In the genomic region with DNA sequence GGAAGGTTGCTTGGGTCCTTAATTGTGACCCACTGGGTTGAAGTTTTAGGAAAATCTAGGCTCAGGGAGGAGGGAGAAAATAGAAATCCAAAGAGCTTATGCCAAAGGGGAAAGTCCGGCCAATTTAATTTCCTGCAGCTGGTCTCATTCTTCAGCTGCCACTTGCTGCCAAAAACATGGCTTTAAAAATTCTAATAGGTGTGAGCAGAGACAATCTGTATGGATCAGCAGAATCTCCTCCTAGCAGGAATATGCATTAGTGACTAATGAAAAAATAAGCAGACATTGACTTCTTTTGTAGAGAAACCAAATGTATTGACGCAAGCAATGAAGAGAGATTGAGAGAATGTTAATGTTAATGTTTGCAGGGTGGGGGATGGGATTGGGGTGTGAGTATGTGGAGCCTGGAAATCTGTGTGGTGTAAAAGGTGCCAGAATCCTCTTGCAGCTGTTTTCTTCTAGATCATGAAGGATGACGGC, we compare ENCODE assay signal across 25 cellular contexts. TPM values are rescaled to one million over a fixed set of nuclear protein-coding genes. Genes with fewer than 3 reads are reported as not detected.
DNase-seq lines count a peak whose midpoint lies in the region; ATAC-seq and TF ChIP-seq lines count a peak whose summit lies in the region.
"Had no signal": no experiment of that assay in that cellular context is flagged by ENCODE, and none has a peak within 500 bp of the region (broad histone marks: within the 10 kb centered on the region; RNA-seq: fewer than 3 reads in every experiment).

No MANE protein-coding gene starts in this region.

- H3K9me3 Mint-ChIP-seq in brain: peaks cover 0 to 4% (median 0%) of the 10 kb centered on the region in 5 experiments
- H3K9me3 Mint-ChIP-seq: activated CD4-positive, alpha-beta T cell treated with anti-CD3 and anti-CD28 coated beads, Interleukin-2, amount 10 ng/mL, durations not matched to agents 24 days and 14 days; activated naive CD8-positive, alpha-beta T cell treated with anti-CD3 and anti-CD28 coated beads, Interleukin-2, amount 10 ng/mL, durations not matched to agents 7 days and 5 days; activated T-helper 17 cell treated with anti-CD3 and anti-CD28 coated beads, Interleukin-2, amount 50 U/mL, for 72 hours had no signal

- DNase-seq in NCI-H1092 treated with DMSO at 0.1 percent for 48 hours (lab: John Stamatoyannopoulos, UW) (peak; percentile 70), NCI-H1092 (lab: John Stamatoyannopoulos, UW) (no peak), left lung (no peak), upper lobe of left lung (no peak), DMS79 (lab: John Stamatoyannopoulos, UW) (no peak), putamen (ENCODE audit: low spot score) (no peak)
- DNase-seq: activated CD4-positive, alpha-beta T cell treated with anti-CD3 and anti-CD28 coated beads, Interleukin-2, amount 10 ng/mL, durations not matched to agents 24 days and 14 days; activated naive CD8-positive, alpha-beta T cell treated with anti-CD3 and anti-CD28 coated beads, Interleukin-2, amount 10 ng/mL, durations not matched to agents 7 days and 5 days; brain microvascular endothelial cell; Calu3; foreskin keratinocyte; NCI-H1436 treated with DMSO at 0.1 percent for 48 hours; NCI-H2171; psoas muscle; SIG-M5; stimulated activated CD4-positive, alpha-beta T cell treated with anti-CD3 and anti-CD28 coated beads, Interleukin-4, amount 100 ng/mL, for 1 hour; stimulated activated naive CD8-positive, alpha-beta T cell treated with anti-CD3 and anti-CD28 coated beads, Interleukin-15, Interleukin-2, amounts not matched to agents 100 U/mL and 50 U/mL, for 24 hours had no signal

- no peak for TF ChIP-seq CTCF in brain (conservative IDR thresholded peaks at IDR 0.05)
- no peak for TF ChIP-seq CTCF in left lung (IDR thresholded peaks at IDR 0.05)
- no peak for TF ChIP-seq CTCF in upper lobe of left lung (IDR thresholded peaks at IDR 0.05)

- H3K9me3 ChIP-seq in left lung (no peaks in the 10 kb centered on the region), upper lobe of left lung (no peaks in the 10 kb centered on the region)
- H3K9me3 ChIP-seq: psoas muscle, tibial nerve had no signal

- peak; percentile 64 for ATAC-seq in left lung
- ATAC-seq in upper lobe of left lung (ENCODE audit: low FRiP score in 2 of 2): peak; percentile 38 to 50
- no peak for ATAC-seq in GM21515 (IDR thresholded peaks at IDR 0.05; ENCODE audit: unreplicated experiment)
- ATAC-seq: activated T-helper 17 cell treated with anti-CD3 and anti-CD28 coated beads, Interleukin-2, amount 50 U/mL, for 72 hours; foreskin keratinocyte; stimulated activated naive CD8-positive, alpha-beta T cell treated with anti-CD3 and anti-CD28 coated beads, Interleukin-15, Interleukin-2, amounts not matched to agents 100 U/mL and 50 U/mL, for 24 hours had no signal

- H3K27ac Mint-ChIP-seq in brain: peak overlapping the region; percentile 56 to 94 (median 85)
- H3K27ac Mint-ChIP-seq: activated CD4-positive, alpha-beta T cell treated with anti-CD3 and anti-CD28 coated beads, Interleukin-2, amount 10 ng/mL, durations not matched to agents 24 days and 14 days; activated naive CD8-positive, alpha-beta T cell treated with anti-CD3 and anti-CD28 coated beads, Interleukin-2, amount 10 ng/mL, durations not matched to agents 7 days and 5 days; activated T-helper 17 cell treated with anti-CD3 and anti-CD28 coated beads, Interleukin-2, amount 50 U/mL, for 72 hours had no signal

- no peaks in the 10 kb centered on the region for H3K36me3 Mint-ChIP-seq in brain
- H3K36me3 Mint-ChIP-seq: activated naive CD8-positive, alpha-beta T cell treated with anti-CD3 and anti-CD28 coated beads, Interleukin-2, amount 10 ng/mL, durations not matched to agents 7 days and 5 days had no signal

- peaks cover 67% of the 10 kb centered on the region for H3K4me1 Mint-ChIP-seq in brain

- intact Hi-C loops in left lung (cut with DNase I): no loop called here

- H3K4me1 ChIP-seq in left lung: peaks cover 0 to 7% of the 10 kb centered on the region in 2 donors
- peaks cover 0 to 14% (median 10%) of the 10 kb centered on the region in 4 donors for H3K4me1 ChIP-seq in upper lobe of left lung
- H3K4me1 ChIP-seq: foreskin keratinocyte had no signal

- no peaks in the 10 kb centered on the region for H3K36me3 ChIP-seq in left lung
- H3K36me3 ChIP-seq in upper lobe of left lung: no peaks in the 10 kb centered on the region
- H3K36me3 ChIP-seq: brain microvascular endothelial cell, tibial nerve had no signal

- H3K27me3 ChIP-seq in left lung (peaks cover 0 to 58% of the 10 kb centered on the region in 2 donors), upper lobe of left lung (no peaks in the 10 kb centered on the region)
- H3K27me3 ChIP-seq: brain microvascular endothelial cell had no signal

- no peak for TF ChIP-seq POLR2A in upper lobe of left lung (IDR thresholded peaks at IDR 0.05)

- TF ChIP-seq EP300 in upper lobe of left lung (IDR thresholded peaks at IDR 0.05): no peak

- 42 to 44% methylated on average over 3 of the region's 3 CpGs for WGBS in upper lobe of left lung, 2 donors

- H3K27me3 Mint-ChIP-seq in brain: no peaks in the 10 kb centered on the region

- H3K27ac ChIP-seq in left lung (no peak overlapping the region), upper lobe of left lung (peak overlapping the region in 2 of 4 donors; percentile 32 to 44)
- H3K27ac ChIP-seq: brain microvascular endothelial cell, foreskin keratinocyte, psoas muscle, tibial nerve had no signal

- no peak overlapping the region for H3K4me3 ChIP-seq in left lung
- no peak overlapping the region for H3K4me3 ChIP-seq in upper lobe of left lung
- H3K4me3 ChIP-seq: psoas muscle, tibial nerve had no signal

- H3K4me3 Mint-ChIP-seq in brain: peak overlapping the region in 2 of 5 experiments; percentile 3 to 31
- H3K4me3 Mint-ChIP-seq: activated CD4-positive, alpha-beta T cell treated with anti-CD3 and anti-CD28 coated beads, Interleukin-2, amount 10 ng/mL, durations not matched to agents 24 days and 14 days; activated naive CD8-positive, alpha-beta T cell treated with anti-CD3 and anti-CD28 coated beads, Interleukin-2, amount 10 ng/mL, durations not matched to agents 7 days and 5 days; activated T-helper 17 cell treated with anti-CD3 and anti-CD28 coated beads, Interleukin-2, amount 50 U/mL, for 72 hours had no signal

RNA-seq across cellular contexts. Expression of a gene that starts 35.2 kb away (rescaled TPM):
- polyA plus RNA-seq in brain (ENCODE audit: insufficient read depth, low read depth, low replicate concordance): 0.14 TPM
- under 1 TPM; 0.15 to 0.29 TPM for total RNA-seq in left lung
- total RNA-seq in upper lobe of left lung: under 1 TPM in 3 of 6 donors, not detected in 3; 0.14 to 0.77 (median 0.46) TPM
- total RNA-seq: A172; activated CD4-positive, alpha-beta T cell treated with anti-CD3 and anti-CD28 coated beads, Interleukin-2, amount 10 ng/mL, durations not matched to agents 24 days and 14 days; activated naive CD8-positive, alpha-beta T cell treated with anti-CD3 and anti-CD28 coated beads, Interleukin-2, amount 10 ng/mL, durations not matched to agents 7 days and 5 days; Calu3; foreskin keratinocyte; T-helper 1 cell treated with Interleukin-12 subunit alpha and Interleukin-12 subunit beta and Interleukin-4 antibody, amounts not matched to agents 30 ng/mL and 1 ng/mL, for 36 hours; tibial nerve had no signal
- polyA plus RNA-seq: BJ, foreskin keratinocyte, keratinocyte had no signal
